ENCODE assay signal across 23 cellular contexts in the genomic region with DNA sequence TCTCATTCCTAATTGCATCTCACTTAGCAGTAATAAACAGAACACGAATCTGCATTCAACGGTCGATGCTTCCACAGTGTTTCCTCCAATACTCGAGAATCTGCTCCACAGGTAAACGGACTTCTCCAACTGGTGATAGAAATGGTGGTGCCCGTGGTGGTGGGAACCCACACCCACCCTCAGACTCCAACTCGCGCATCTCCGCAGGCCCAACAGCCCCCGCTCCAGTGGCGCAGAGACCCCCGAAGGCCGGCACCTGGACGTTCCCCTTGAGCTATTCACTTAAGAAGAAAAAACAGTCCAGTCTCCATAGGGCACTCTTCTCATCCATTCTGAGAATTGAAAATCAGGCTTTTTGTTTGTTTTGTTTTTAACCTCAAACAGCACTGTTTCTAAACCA. TPM values are rescaled to one million over a fixed set of nuclear protein-coding genes. Genes with fewer than 3 reads are reported as not detected.
DNase-seq lines count a peak whose midpoint lies in the region; ATAC-seq, FAIRE-seq and TF ChIP-seq lines count a peak whose summit lies in the region.
"Had no signal": no experiment of that assay in that cellular context is flagged by ENCODE, and none has a peak within 500 bp of the region (broad histone marks: within the 10 kb centered on the region; RNA-seq: fewer than 3 reads in every experiment).

No MANE protein-coding gene starts in this region.

- H3K9ac ChIP-seq in HepG2 (ENCODE audit: insufficient read depth, low read depth, low read length): no peak overlapping the region

- POLR2A ChIA-PET in HepG2 (lab: Yijun Ruan, JAX): no interaction called here
- POLR2A ChIA-PET in activated B cell treated with CpG ODN at 0.5 μM for 24 hours (lab: Charles Lee): interaction anchor here (0.8 to 1.0 kb wide), 2 partner anchors 11 to 15 kb away, joined by 3 read pairs; no protein-coding TSS in a partner anchor

- no peak overlapping the region for H3K4me3 ChIP-seq in right lobe of liver
- H3K4me3 ChIP-seq in HepG2 (replicated peaks in 1 of 3; ENCODE audit: insufficient read depth in 1 of 3, low read depth in 2 of 3, low read length in 3 of 3): no peak overlapping the region
- H3K4me3 ChIP-seq in right cardiac atrium (ENCODE audit: low read length): no peak overlapping the region

- H3K4me2 ChIP-seq in HepG2 (ENCODE audit: low read depth, low read length): no peak overlapping the region

- peak in 2 of 3 donors; percentile 29 to 31 for DNase-seq in right lobe of liver
- no peak for DNase-seq in HepG2 (ENCODE audit: low spot score)
- DNase-seq in activated B cell treated with CpG ODN at 0.5 μM for 24 hours: no peak
- DNase-seq in naive B cell: no peak
- no peak for DNase-seq in right cardiac atrium
- DNase-seq: foreskin fibroblast; HCEC 1CT; IMR-90; left cardiac atrium; MM.1S; NCI-H1694 treated with DMSO at 0.1 percent for 48 hours; NCI-H345; NK-92 treated with Interleukin-12 subunit alpha and Interleukin-12 subunit beta, amount 100 ng/mL, for 24 hours; occipital lobe had no signal

- no TSS peak for BruUV-seq in HepG2 (replicated peaks; lab: Mats Ljungman, UMichigan)

- H3K27ac ChIP-seq in right lobe of liver: no peak overlapping the region
- no peak overlapping the region for H3K27ac ChIP-seq in HepG2 (ENCODE audit: extremely low read length, insufficient read depth, low read length)
- no peak overlapping the region for H3K27ac ChIP-seq in right cardiac atrium (ENCODE audit: low read length)
- H3K27ac ChIP-seq: VCaP had no signal

- no peak for FAIRE-seq in HepG2 (lab: Jason Lieb, UNC)
- FAIRE-seq: G401.6 had no signal

- H3K36me3 ChIP-seq in right lobe of liver (no peaks in the 10 kb centered on the region), HepG2 (replicated peaks in 1 of 2; ENCODE audit: control insufficient read depth in 1 of 2, insufficient read depth in 2 of 2, low read length in 2 of 2) (no peaks in the 10 kb centered on the region)

- no peaks in the 10 kb centered on the region for H3K79me2 ChIP-seq in HepG2 (ENCODE audit: insufficient read depth, low read length)

- no peak for TF ChIP-seq RAD21 in HepG2 (CRISPR knock-in tag; IDR thresholded peaks at IDR 0.05)

- H3K4me3 Mint-ChIP-seq in activated B cell treated with CpG ODN at 0.5 μM for 24 hours (peak overlapping the region; percentile 1), naive B cell (peak overlapping the region in 6 of 8 donors; percentile 55 to 78 (median 68))
- H3K4me3 Mint-ChIP-seq: activated naive CD8-positive, alpha-beta T cell treated with anti-CD3 and anti-CD28 coated beads, Interleukin-2, amount 10 ng/mL, durations not matched to agents 7 days and 5 days; brain; dendritic cell treated with granulocyte-macrophage colony-stimulating factor and Interleukin-4, amounts not matched to agents 40 ng/mL and 50 ng/mL, for 4 days; mesothelial cell of epicardium had no signal

- TF ChIP-seq EP300 in HepG2 (IDR thresholded peaks at IDR 0.05; ENCODE audit: low read depth in 2 of 2, low read length in 2 of 2) (no peak), HepG2 (CRISPR knock-in tag; IDR thresholded peaks at IDR 0.05; ENCODE audit: borderline replicate concordance) (no peak)

- H3K27me3 ChIP-seq in right lobe of liver (no peaks in the 10 kb centered on the region), HepG2 (ENCODE audit: control insufficient read depth in 1 of 2, insufficient read depth in 2 of 2, low read length in 2 of 2) (peaks cover 8 to 48% of the 10 kb centered on the region in 2 experiments; a peak in 4 of 5 replicates), right cardiac atrium (ENCODE audit: control insufficient read depth, insufficient read depth) (no peaks in the 10 kb centered on the region)

- no peaks in the 10 kb centered on the region for H3K9me3 ChIP-seq in right lobe of liver
- H3K9me3 ChIP-seq in HepG2 (ENCODE audit: low read length): no peaks in the 10 kb centered on the region
- H3K9me3 ChIP-seq in right cardiac atrium (ENCODE audit: control insufficient read depth, low read length): no peaks in the 10 kb centered on the region

- H3K4me1 ChIP-seq in right lobe of liver (peaks cover 0 to 2% (median 0%) of the 10 kb centered on the region in 4 donors), HepG2 (ENCODE audit: insufficient read depth, low read length) (no peaks in the 10 kb centered on the region), right cardiac atrium (ENCODE audit: control insufficient read depth, insufficient read depth, low read length) (no peaks in the 10 kb centered on the region)

- in situ Hi-C loops in HepG2 (cut with HindIII; ENCODE audit: extremely low pct_ligation_motif_present, low pct_unique_long_range_greater_than_20kb): no loop called here

- TF ChIP-seq POLR2A in right lobe of liver (IDR thresholded peaks at IDR 0.05) (no peak), HepG2 (IDR thresholded peaks at IDR 0.05; ENCODE audit: insufficient read depth in 1 of 2, low read depth in 2 of 2, low read length in 2 of 2) (no peak)

- H3K27me3 Mint-ChIP-seq in activated B cell treated with CpG ODN at 0.5 μM for 24 hours (no peaks in the 10 kb centered on the region), naive B cell (no peaks in the 10 kb centered on the region)
- H3K27me3 Mint-ChIP-seq: brain had no signal

- 89% methylated on average over 13 of the region's 14 CpGs for WGBS in right lobe of liver (ENCODE audit: insufficient coverage, low coverage, low lambda C conversion rate, missing lambda C conversion rate)
- WGBS in HepG2 (ENCODE audit: low lambda C conversion rate): 62% methylated on average over 14 of the region's 14 CpGs
- 96% methylated on average over 14 of the region's 14 CpGs for WGBS in right cardiac atrium

- no peak overlapping the region for H2AFZ ChIP-seq in HepG2 (ENCODE audit: low read length)

- no peaks in the 10 kb centered on the region for H4K20me1 ChIP-seq in HepG2 (ENCODE audit: insufficient read depth, low read length)

- no peaks in the 10 kb centered on the region for H3K9me3 Mint-ChIP-seq in activated B cell treated with CpG ODN at 0.5 μM for 24 hours
- H3K9me3 Mint-ChIP-seq in naive B cell: no peaks in the 10 kb centered on the region
- H3K9me3 Mint-ChIP-seq: activated naive CD8-positive, alpha-beta T cell treated with anti-CD3 and anti-CD28 coated beads, Interleukin-2, amount 10 ng/mL, durations not matched to agents 7 days and 5 days; dendritic cell treated with granulocyte-macrophage colony-stimulating factor and Interleukin-4, amounts not matched to agents 40 ng/mL and 50 ng/mL, for 4 days; mesothelial cell of epicardium had no signal

- no peak for TF ChIP-seq CTCF in right lobe of liver (IDR thresholded peaks at IDR 0.05)
- no peak for TF ChIP-seq CTCF in HepG2 (CRISPR knock-in tag; IDR thresholded peaks at IDR 0.05)
- TF ChIP-seq CTCF in activated B cell treated with CpG ODN at 0.5 μM for 24 hours (IDR thresholded peaks at IDR 0.05): no peak

- intact Hi-C loops in right lobe of liver (cut with DNase I) (no loop called here), HepG2 (cut with micrococcal nuclease; ENCODE audit: unreplicated experiment) (no loop called here), activated B cell treated with CpG ODN at 0.5 μM for 24 hours (cut with micrococcal nuclease) (loop anchor here (1.0 kb wide), 1 partner anchor 8 kb away; no protein-coding TSS in a partner anchor), right cardiac atrium (cut with DNase I) (no loop called here)

- peaks cover 20% of the 10 kb centered on the region for H3K4me1 Mint-ChIP-seq in activated B cell treated with CpG ODN at 0.5 μM for 24 hours
- H3K4me1 Mint-ChIP-seq in naive B cell: peaks cover 22 to 43% (median 38%) of the 10 kb centered on the region in 3 donors
- H3K4me1 Mint-ChIP-seq: mesothelial cell of epicardium had no signal

- CTCF ChIA-PET in HepG2 (lab: Yijun Ruan, JAX; ENCODE audit: low intra/inter-chr PET ratio, low total read pairs): no interaction called here
- CTCF ChIA-PET in activated B cell treated with CpG ODN at 0.5 μM for 24 hours (lab: Charles Lee): interaction anchor here (2.4 kb wide), 1 partner anchor 77 kb away, joined by 6 read pairs; no protein-coding TSS in a partner anchor

- H3K36me3 Mint-ChIP-seq in activated B cell treated with CpG ODN at 0.5 μM for 24 hours (ENCODE audit: low read depth) (no peaks in the 10 kb centered on the region), naive B cell (no peaks in the 10 kb centered on the region)
- H3K36me3 Mint-ChIP-seq: brain, mesothelial cell of epicardium had no signal

- no peak for ATAC-seq in right lobe of liver
- ATAC-seq in HepG2: no peak
- no peak for ATAC-seq in activated B cell treated with CpG ODN at 0.5 μM for 24 hours (ENCODE audit: low read depth)
- no peak for ATAC-seq in naive B cell (ENCODE audit: low read depth in 2 of 2)
- ATAC-seq in GM21423 (IDR thresholded peaks at IDR 0.05; ENCODE audit: unreplicated experiment): no peak
- no peak for ATAC-seq in GM21515 (IDR thresholded peaks at IDR 0.05; ENCODE audit: unreplicated experiment)
- no peak for ATAC-seq in right cardiac atrium
- ATAC-seq: left cardiac atrium, sciatic nerve had no signal

- H3K27ac Mint-ChIP-seq in activated B cell treated with CpG ODN at 0.5 μM for 24 hours: no peak overlapping the region
- peak overlapping the region in 4 of 6 donors; percentile 79 to 95 (median 81) for H3K27ac Mint-ChIP-seq in naive B cell
- H3K27ac Mint-ChIP-seq: dendritic cell treated with granulocyte-macrophage colony-stimulating factor and Interleukin-4, amounts not matched to agents 40 ng/mL and 50 ng/mL, for 4 days; mesothelial cell of epicardium had no signal

RNA-seq across cellular contexts. Expression of gene RASA3, which starts 13.8 kb away (rescaled TPM):
- total RNA-seq in right lobe of liver: 1 to 10 TPM; 3.5 to 7.9 (median 4.6) TPM
- not detected in 2 replicates for total RNA-seq in HepG2 (2016; rRNA removed; fragmentation: Illumina TruSeq; extraction: Trizol)
- not detected in 2 replicates for total RNA-seq in HepG2 (2016; cell fraction: cytosol; rRNA removed; fragmentation: Illumina TruSeq; extraction: Trizol; ENCODE audit: low read depth)
- 0.06 and 0.09 TPM in 2 replicates for total RNA-seq in HepG2 (2016; cell fraction: insoluble cytoplasmic fraction; rRNA removed; fragmentation: Illumina TruSeq; extraction: Trizol)
- total RNA-seq in HepG2 (2016; cell fraction: membrane; rRNA removed; fragmentation: Illumina TruSeq; extraction: Trizol): not detected in 2 replicates
- 0.09 TPM in 1 of 2 replicates, not detected in the other for total RNA-seq in HepG2 (2016; cell fraction: nucleus; rRNA removed; fragmentation: Illumina TruSeq; extraction: Trizol)
- 0.05 and 0.07 TPM in 2 replicates for polyA plus RNA-seq in HepG2 (2011; rRNA removed)
- polyA plus RNA-seq in HepG2 (2011; cell fraction: cytosol; rRNA removed): 0.09 TPM in 2 replicates
- 0.14 and 0.21 TPM in 2 replicates for polyA plus RNA-seq in HepG2 (2011; cell fraction: nucleus; rRNA removed)
- polyA plus RNA-seq in HepG2 (2012): 0.04 TPM in 1 of 2 replicates, not detected in the other
- not detected in 2 replicates for polyA plus RNA-seq in HepG2 (2016; cell fraction: cytosol; fragmentation: Illumina TruSeq; extraction: Trizol; ENCODE audit: low read depth)
- polyA plus RNA-seq in HepG2 (2016; cell fraction: insoluble cytoplasmic fraction; fragmentation: Illumina TruSeq; extraction: Trizol; ENCODE audit: low read depth): not detected in 2 replicates
- polyA plus RNA-seq in HepG2 (2016; cell fraction: membrane; fragmentation: Illumina TruSeq; extraction: Trizol; ENCODE audit: low read depth): not detected in 2 replicates
- 0.11 TPM in 1 of 2 replicates, not detected in the other for polyA plus RNA-seq in HepG2 (2016; cell fraction: nucleus; fragmentation: Illumina TruSeq; extraction: Trizol; ENCODE audit: insufficient read depth, low read depth)
- 0.20 and 10.0 TPM in 2 replicates for polyA minus RNA-seq in HepG2 (2011; rRNA and poly(A)+ RNA removed; ENCODE audit: low replicate concordance)
- 0.20 and 0.26 TPM in 2 replicates for polyA minus RNA-seq in HepG2 (2011; cell fraction: cytosol; rRNA and poly(A)+ RNA removed)
- polyA minus RNA-seq in HepG2 (2011; cell fraction: nucleus; rRNA and poly(A)+ RNA removed): 0.12 and 0.26 TPM in 2 replicates
- 17.5 and 20.4 TPM in 2 replicates for total RNA-seq in activated B cell treated with CpG ODN at 0.5 μM for 24 hours
- 10 to 100 TPM; 17.1 to 41.9 (median 28.8) TPM for polyA plus RNA-seq in naive B cell (ENCODE audit: low read depth in 6 of 6)
- total RNA-seq in right cardiac atrium: 10 to 100 TPM in 3 of 4 donors, 1 to 10 TPM in 1; 9.4 to 15.5 (median 11.8) TPM
- polyA plus RNA-seq in right cardiac atrium: 7.4 TPM

RNA-seq across cellular contexts. Expression of gene CFAP97D2, which starts 32.9 kb away (rescaled TPM):
- total RNA-seq in right lobe of liver (not detected), HepG2 (2016; rRNA removed; fragmentation: Illumina TruSeq; extraction: Trizol) (not detected in 2 replicates), activated B cell treated with CpG ODN at 0.5 μM for 24 hours (not detected in 2 replicates), right cardiac atrium (not detected)
- total RNA-seq in HepG2 (2016; cell fraction: cytosol; rRNA removed; fragmentation: Illumina TruSeq; extraction: Trizol; ENCODE audit: low read depth): not detected in 2 replicates
- not detected in 2 replicates for total RNA-seq in HepG2 (2016; cell fraction: insoluble cytoplasmic fraction; rRNA removed; fragmentation: Illumina TruSeq; extraction: Trizol)
- not detected in 2 replicates for total RNA-seq in HepG2 (2016; cell fraction: membrane; rRNA removed; fragmentation: Illumina TruSeq; extraction: Trizol)
- total RNA-seq in HepG2 (2016; cell fraction: nucleus; rRNA removed; fragmentation: Illumina TruSeq; extraction: Trizol): not detected in 2 replicates
- polyA plus RNA-seq in HepG2 (2011; rRNA removed) (not detected in 2 replicates), naive B cell (ENCODE audit: low read depth in 6 of 6) (not detected), right cardiac atrium (not detected)
- not detected in 2 replicates for polyA plus RNA-seq in HepG2 (2011; cell fraction: cytosol; rRNA removed)
- not detected in 2 replicates for polyA plus RNA-seq in HepG2 (2011; cell fraction: nucleus; rRNA removed)
- polyA plus RNA-seq in HepG2 (2012): not detected in 2 replicates
- polyA plus RNA-seq in HepG2 (2016; cell fraction: cytosol; fragmentation: Illumina TruSeq; extraction: Trizol; ENCODE audit: low read depth): not detected in 2 replicates
- polyA plus RNA-seq in HepG2 (2016; cell fraction: insoluble cytoplasmic fraction; fragmentation: Illumina TruSeq; extraction: Trizol; ENCODE audit: low read depth): not detected in 2 replicates
- not detected in 2 replicates for polyA plus RNA-seq in HepG2 (2016; cell fraction: membrane; fragmentation: Illumina TruSeq; extraction: Trizol; ENCODE audit: low read depth)
- not detected in 2 replicates for polyA plus RNA-seq in HepG2 (2016; cell fraction: nucleus; fragmentation: Illumina TruSeq; extraction: Trizol; ENCODE audit: insufficient read depth, low read depth)
- polyA minus RNA-seq in HepG2 (2011; rRNA and poly(A)+ RNA removed; ENCODE audit: low replicate concordance): not detected in 2 replicates
- not detected in 2 replicates for polyA minus RNA-seq in HepG2 (2011; cell fraction: cytosol; rRNA and poly(A)+ RNA removed)
- polyA minus RNA-seq in HepG2 (2011; cell fraction: nucleus; rRNA and poly(A)+ RNA removed): not detected in 2 replicates
- total RNA-seq: IMR-90, left cardiac atrium, mesothelial cell of epicardium, occipital lobe, sciatic nerve had no signal
- polyA plus RNA-seq: IMR-90 had no signal

Comparison
In these comparisons a context has a peak if more than half of its experiments do, and no peak if none do; other contexts are left out.
1. DNase-seq: peak in right lobe of liver (2 of 3); none in HepG2 (single experiment), activated B cell treated with CpG ODN at 0.5 μM for 24 hours (single experiment), naive B cell (single experiment) and right cardiac atrium (0 of 3).